8 cellular contexts compared by ENCODE assay signal in genomic region chr3:12750658-12751071, GRCh38. TPM values are rescaled to one million over a fixed set of nuclear protein-coding genes. Genes with fewer than 3 reads are reported as not detected.
DNase-seq lines count a peak whose midpoint lies in the region; ATAC-seq, FAIRE-seq and TF ChIP-seq lines count a peak whose summit lies in the region.

No MANE protein-coding gene starts in this region.

- in situ Hi-C loops in K562 (cut with MboI) = no loop called here

- H3K9me2 ChIP-seq in Karpas-422 (replicated peaks; ENCODE audit: insufficient read depth, low read length) = no peaks in the 10 kb centered on the region

- TF ChIP-seq RAD21 in K562 (CRISPR knock-in tag; conservative IDR thresholded peaks at IDR 0.05 in 1 of 2, IDR thresholded peaks at IDR 0.05 in 1 of 2) = no peak

- no TSS peak for BruUV-seq in K562 (replicated peaks; lab: Mats Ljungman, UMichigan)

- H3K79me2 ChIP-seq in Karpas-422 (ENCODE audit: low read length) (no peaks in the 10 kb centered on the region), K562 (ENCODE audit: control insufficient read depth, insufficient read depth, low read length) (no peaks in the 10 kb centered on the region)

- ATAC-seq in GM18907 (IDR thresholded peaks at IDR 0.05; ENCODE audit: unreplicated experiment) = peak; percentile 56
- no peak; the same call in 1 of the 3 replicates for ATAC-seq in K562

- peak; percentile 74 for DNase-seq in Karpas-422
- DNase-seq in K562 (ENCODE audit: extremely low read depth in 1 of 4, low spot score in 3 of 4) = no peak
- peak; percentile 9 for DNase-seq in stimulated activated CD4-positive, alpha-beta T cell treated with anti-CD3 and anti-CD28 coated beads, Interleukin-2, amount 100 ng/mL, for 4 hours (ENCODE audit: low read depth)
- DNase-seq in tibial nerve (ENCODE audit: low spot score in 2 of 2) = no peak
- no peak for DNase-seq in NCI-H187 treated with DMSO at 0.1 percent for 48 hours (lab: John Stamatoyannopoulos, UW)
- no peak for DNase-seq in DMS153 treated with DMSO at 0.1 percent for 48 hours (lab: John Stamatoyannopoulos, UW; ENCODE audit: unreplicated experiment)
- no peak for DNase-seq in nucleus accumbens (lab: John Stamatoyannopoulos, UW)

- peak overlapping the region; percentile 32; the same call in 1 of the 2 replicates for H2AFZ ChIP-seq in Karpas-422 (ENCODE audit: low read length)
- H2AFZ ChIP-seq in K562 (ENCODE audit: low read depth, low read length) = peak overlapping the region; percentile 22; the same call in 1 of the 2 replicates

- TF ChIP-seq POLR2A in K562 (conservative IDR thresholded peaks at IDR 0.05) (no peak), tibial nerve (IDR thresholded peaks at IDR 0.05) (no peak)

- WGBS in K562 (ENCODE audit: insufficient coverage, low coverage, missing lambda C conversion rate) = 25% methylated on average over 4 of the region's 4 CpGs
- 56 to 61% methylated on average over 4 of the region's 4 CpGs for WGBS in tibial nerve, 2 donors

- CTCF ChIA-PET in K562 (lab: Yijun Ruan, JAX; ENCODE audit: low intra/inter-chr PET ratio) = no interaction called here

- intact Hi-C loops in K562 (cut with micrococcal nuclease) = no loop called here

- H3K27ac ChIP-seq in Karpas-422 (ENCODE audit: low read length) (peak overlapping the region; percentile 98), K562 (ENCODE audit: extremely low read depth, low read depth, low read length) (no peak overlapping the region), tibial nerve (peak overlapping the region in 1 of 4 donors; percentile 24)

- H3K9me1 ChIP-seq in K562 (ENCODE audit: control insufficient read depth, insufficient read depth, low read length) = no peaks in the 10 kb centered on the region

- H3K9me3 ChIP-seq in Karpas-422 (ENCODE audit: low read length) (no peaks in the 10 kb centered on the region), K562 (replicated peaks; ENCODE audit: control insufficient read depth, insufficient read depth, low read depth, low read length) (no peaks in the 10 kb centered on the region), tibial nerve (no peaks in the 10 kb centered on the region)

- FAIRE-seq in K562 (lab: Jason Lieb, UNC) = no peak

- H3K4me2 ChIP-seq in Karpas-422 (ENCODE audit: low read depth, low read length, poor library complexity, severe bottlenecking) = peak overlapping the region; percentile 82
- H3K4me2 ChIP-seq in K562 (ENCODE audit: insufficient read depth, low read length) = no peak overlapping the region

- H3K9ac ChIP-seq in Karpas-422 (ENCODE audit: low read length) = peak overlapping the region; percentile 59
- H3K9ac ChIP-seq in K562 (ENCODE audit: insufficient read depth in 1 of 2, low read depth in 2 of 2, low read length in 2 of 2) = no peak overlapping the region

- H4K20me1 ChIP-seq in Karpas-422 (ENCODE audit: insufficient read depth, low read depth, low read length) (no peaks in the 10 kb centered on the region), K562 (replicated peaks; ENCODE audit: control insufficient read depth, insufficient read depth, low read length) (no peaks in the 10 kb centered on the region)

- TF ChIP-seq CTCF in K562 (IDR thresholded peaks at IDR 0.05 in 2 of 3, conservative IDR thresholded peaks at IDR 0.05 in 1 of 3; ENCODE audit: insufficient read depth in 2 of 3, low read depth in 1 of 3, low read length in 3 of 3) (no peak), tibial nerve (IDR thresholded peaks at IDR 0.05) (no peak)

- H3K36me3 ChIP-seq in Karpas-422 (ENCODE audit: insufficient read depth, low read length) (no peaks in the 10 kb centered on the region), K562 (ENCODE audit: control insufficient read depth, insufficient read depth, low read length) (no peaks in the 10 kb centered on the region), tibial nerve (no peaks in the 10 kb centered on the region)

- H3K4me1 ChIP-seq in Karpas-422 (ENCODE audit: low read length) = peaks cover 59% of the 10 kb centered on the region
- peaks cover 0 to 16% of the 10 kb centered on the region in 2 experiments; a peak in 4 of 5 replicates for H3K4me1 ChIP-seq in K562 (replicated peaks in 1 of 2; ENCODE audit: control insufficient read depth in 2 of 2, insufficient read depth in 2 of 2, low read length in 2 of 2)
- H3K4me1 ChIP-seq in tibial nerve = no peaks in the 10 kb centered on the region

- POLR2A ChIA-PET in K562 (lab: Yijun Ruan, JAX) = interaction anchor here (1.7 kb wide), 1 partner anchor 14 kb away, joined by 4 read pairs; no protein-coding TSS in a partner anchor

- no peak overlapping the region for H3K4me3 ChIP-seq in Karpas-422 (ENCODE audit: low read length)
- no peak overlapping the region for H3K4me3 ChIP-seq in K562
- no peak overlapping the region for H3K4me3 ChIP-seq in tibial nerve

- TF ChIP-seq EP300 in K562 (IDR thresholded peaks at IDR 0.05; ENCODE audit: low read length) = no peak
- no peak for TF ChIP-seq EP300 in tibial nerve (IDR thresholded peaks at IDR 0.05)

- H3K27me3 ChIP-seq in Karpas-422 (ENCODE audit: low read length) (no peaks in the 10 kb centered on the region), K562 (ENCODE audit: control insufficient read depth in 2 of 2, insufficient read depth in 2 of 2, low read length in 2 of 2) (peaks cover 9 to 12% of the 10 kb centered on the region in 2 experiments; a peak in 4 of 5 replicates), tibial nerve (no peaks in the 10 kb centered on the region)

TF ChIP-seq in K562, 482 proteins besides CTCF, POLR2A, EP300 and RAD21 (continues in another document):
- TF ChIP-seq MIER1 (IDR thresholded peaks at IDR 0.05; ENCODE audit: low read depth) = no peak
- TF ChIP-seq HEY1 (CRISPR knock-in tag; IDR thresholded peaks at IDR 0.05; ENCODE audit: borderline replicate concordance) = no peak
- no peak for TF ChIP-seq PHF20 (IDR thresholded peaks at IDR 0.05; ENCODE audit: partially characterized antibody)
- TF ChIP-seq RNF2 (IDR thresholded peaks at IDR 0.05) = no peak
- TF ChIP-seq TAF15 (IDR thresholded peaks at IDR 0.05; ENCODE audit: low read depth, low read length) = no peak
- TF ChIP-seq GABPB2 (CRISPR knock-in tag; conservative IDR thresholded peaks at IDR 0.05) = no peak
- TF ChIP-seq NKRF (IDR thresholded peaks at IDR 0.05; ENCODE audit: borderline replicate concordance) = no peak

RNA-seq across cellular contexts. Expression of gene TMEM40, which starts 8.4 kb away (rescaled TPM):
- 0.18 and 0.26 TPM in 2 replicates for total RNA-seq in Karpas-422 (2014; rRNA removed; shearing (Covaris generic); ENCODE audit: low replicate concordance)
- not detected in 2 replicates for total RNA-seq in K562 (2011; cell fraction: chromatin; rRNA removed; ENCODE audit: low replicate concordance)
- total RNA-seq in K562 (2011; cell fraction: nucleolus; rRNA removed) = not detected in 2 replicates
- not detected in 2 replicates for total RNA-seq in K562 (2011; cell fraction: nucleoplasm; rRNA removed)
- total RNA-seq in K562 (2014; rRNA removed) (not detected in 2 replicates), K562 (2014; rRNA removed; fragmentation: Illumina TruSeq; extraction: Trizol) (not detected in 2 replicates), K562 (2015; rRNA removed; fragmentation: Illumina TruSeq; extraction: Trizol) (not detected in 2 replicates), K562 (2021) (not detected in 2 replicates), tibial nerve (not detected)
- polyA plus RNA-seq in K562 (2011; rRNA removed) (0.31 TPM in 1 of 2 replicates, not detected in the other), K562 (2014; fragmentation: Illumina TruSeq; extraction: Trizol) (not detected in 2 replicates), K562 (2014; fragmentation: Nextera tagmentation; extraction: Ambion mirVana) (under 1 TPM; 0.11 to 0.14 TPM), K562 (2014; rRNA removed) (not detected in 2 replicates)
- polyA plus RNA-seq in K562 (2011; cell fraction: cytosol; rRNA removed) = not detected in 2 replicates
- not detected in 2 replicates for polyA plus RNA-seq in K562 (2011; cell fraction: nucleus; rRNA removed)
- polyA plus RNA-seq in K562 (2012) = not detected in 2 replicates
- polyA minus RNA-seq in K562 (2011; rRNA and poly(A)+ RNA removed) = not detected in 2 replicates
- polyA minus RNA-seq in K562 (2011; cell fraction: cytosol; rRNA and poly(A)+ RNA removed) = not detected in 2 replicates
- polyA minus RNA-seq in K562 (2011; cell fraction: nucleus; rRNA and poly(A)+ RNA removed) = not detected in 2 replicates

RNA-seq across cellular contexts. Expression of gene CAND2, which starts 45.8 kb away (rescaled TPM):
- 13.0 and 21.6 TPM in 2 replicates for total RNA-seq in Karpas-422 (2014; rRNA removed; shearing (Covaris generic); ENCODE audit: low replicate concordance)
- 16.3 and 50.5 TPM in 2 replicates for total RNA-seq in K562 (2011; cell fraction: chromatin; rRNA removed; ENCODE audit: low replicate concordance)
- 28.2 and 28.5 TPM in 2 replicates for total RNA-seq in K562 (2011; cell fraction: nucleolus; rRNA removed)
- 14.7 and 16.9 TPM in 2 replicates for total RNA-seq in K562 (2011; cell fraction: nucleoplasm; rRNA removed)
- total RNA-seq in K562 (2014; rRNA removed) (6.4 and 7.8 TPM in 2 replicates), K562 (2014; rRNA removed; fragmentation: Illumina TruSeq; extraction: Trizol) (2.5 and 3.1 TPM in 2 replicates), K562 (2015; rRNA removed; fragmentation: Illumina TruSeq; extraction: Trizol) (4.3 and 4.9 TPM in 2 replicates), K562 (2021) (14.2 and 14.9 TPM in 2 replicates), tibial nerve (10 to 100 TPM; 14.3 to 24.5 (median 18.7) TPM)
- polyA plus RNA-seq in K562 (2011; rRNA removed) (4.6 and 5.0 TPM in 2 replicates), K562 (2014; fragmentation: Illumina TruSeq; extraction: Trizol) (4.2 and 6.5 TPM in 2 replicates), K562 (2014; fragmentation: Nextera tagmentation; extraction: Ambion mirVana) (1 to 10 TPM in 1 of 2 experiments, under 1 TPM in 1; 0.91 to 1.4 TPM), K562 (2014; rRNA removed) (7.6 and 7.7 TPM in 2 replicates)
- polyA plus RNA-seq in K562 (2011; cell fraction: cytosol; rRNA removed) = 3.2 and 10.0 TPM in 2 replicates
- polyA plus RNA-seq in K562 (2011; cell fraction: nucleus; rRNA removed) = 10.2 and 21.2 TPM in 2 replicates
- polyA plus RNA-seq in K562 (2012) = 6.1 and 10.3 TPM in 2 replicates
- 3.8 and 8.1 TPM in 2 replicates for polyA minus RNA-seq in K562 (2011; rRNA and poly(A)+ RNA removed)
- polyA minus RNA-seq in K562 (2011; cell fraction: cytosol; rRNA and poly(A)+ RNA removed) = 7.7 and 7.8 TPM in 2 replicates
- 10.2 and 10.9 TPM in 2 replicates for polyA minus RNA-seq in K562 (2011; cell fraction: nucleus; rRNA and poly(A)+ RNA removed)

Comparison
In these comparisons a context has a peak if more than half of its experiments do, and no peak if none do; other contexts are left out.
1. DNase-seq: peak in Karpas-422 (single experiment) and stimulated activated CD4-positive, alpha-beta T cell treated with anti-CD3 and anti-CD28 coated beads, Interleukin-2, amount 100 ng/mL, for 4 hours (single experiment); none in K562 (0 of 4), tibial nerve (0 of 2), NCI-H187 treated with DMSO at 0.1 percent for 48 hours (single experiment), DMS153 treated with DMSO at 0.1 percent for 48 hours (single experiment) and nucleus accumbens (0 of 56).